8 cellular contexts compared by ENCODE assay signal in genomic region chr4:107931775-107932321, GRCh38. TPM values are rescaled to one million over a fixed set of nuclear protein-coding genes. Genes with fewer than 3 reads are reported as not detected.
DNase-seq lines count a peak whose midpoint lies in the region; ATAC-seq and TF ChIP-seq lines count a peak whose summit lies in the region.

No MANE protein-coding gene starts in this region.

- H3K9ac ChIP-seq in SK-N-SH: peak overlapping the region; percentile 64

- TF ChIP-seq EP300 in SK-N-SH (IDR thresholded peaks at IDR 0.05; ENCODE audit: borderline replicate concordance in 1 of 2, low read depth in 1 of 2, low read length in 1 of 2) (no peak), Ishikawa (IDR thresholded peaks at IDR 0.05; ENCODE audit: borderline replicate concordance) (no peak)

- peak overlapping the region; percentile 89 for H2AFZ ChIP-seq in SK-N-SH (ENCODE audit: low read depth)

- H3K27ac Mint-ChIP-seq in activated T-helper 2 cell treated with anti-CD3 and anti-CD28 coated beads, Interferon-gamma antibody, Interleukin-2, Interleukin-4, amounts not matched to agents 10 μg/mL and 5 μg/mL and 100 μg/mL, durations not matched to agents 14 hours and 24 hours and 36 hours: peak overlapping the region; percentile 9

- TF ChIP-seq RAD21 in SK-N-SH (IDR thresholded peaks at IDR 0.05; ENCODE audit: low read length): no peak
- TF ChIP-seq RAD21 in Ishikawa (IDR thresholded peaks at IDR 0.05; ENCODE audit: low read depth): no peak

- H3K9me2 ChIP-seq in SK-N-SH: no peaks in the 10 kb centered on the region

- H4K20me1 ChIP-seq in SK-N-SH (ENCODE audit: insufficient read depth): no peaks in the 10 kb centered on the region

- CTCF ChIA-PET in SK-N-SH (lab: Yijun Ruan, JAX): interaction anchor here (0.9 to 1.9 kb wide), 4 partner anchors 10 to 174 kb away, joined by 3 to 10 read pairs (median 4); no protein-coding TSS in a partner anchor

- peaks cover 0 to 2% of the 10 kb centered on the region in 2 experiments for H3K36me3 ChIP-seq in SK-N-SH (replicated peaks in 1 of 2; ENCODE audit: control insufficient read depth in 1 of 2, insufficient read depth in 2 of 2, low read length in 1 of 2)

- TF ChIP-seq CTCF in SK-N-SH (IDR thresholded peaks at IDR 0.05): no peak

- H3K4me2 ChIP-seq in SK-N-SH: peak overlapping the region; percentile 94

- no peaks in the 10 kb centered on the region for H3K9me3 Mint-ChIP-seq in activated T-helper 2 cell treated with anti-CD3 and anti-CD28 coated beads, Interferon-gamma antibody, Interleukin-2, Interleukin-4, amounts not matched to agents 10 μg/mL and 5 μg/mL and 100 μg/mL, durations not matched to agents 14 hours and 24 hours and 36 hours

- no peaks in the 10 kb centered on the region for H3K79me2 ChIP-seq in SK-N-SH (ENCODE audit: insufficient read depth)

- 27% methylated on average over 11 of the region's 45 CpGs for WGBS in SK-N-SH (ENCODE audit: low lambda C conversion rate)

- no peaks in the 10 kb centered on the region for H3K9me3 ChIP-seq in SK-N-SH

- peaks cover 0 to 14% of the 10 kb centered on the region in 2 experiments; a peak in 2 of 4 replicates for H3K4me1 ChIP-seq in SK-N-SH (ENCODE audit: control insufficient read depth in 1 of 2, insufficient read depth in 2 of 2, low read depth in 1 of 2, low read length in 1 of 2)

- peak overlapping the region; percentile 77 for H3K4me3 Mint-ChIP-seq in activated T-helper 2 cell treated with anti-CD3 and anti-CD28 coated beads, Interferon-gamma antibody, Interleukin-2, Interleukin-4, amounts not matched to agents 10 μg/mL and 5 μg/mL and 100 μg/mL, durations not matched to agents 14 hours and 24 hours and 36 hours (ENCODE audit: low read depth)

- peak overlapping the region in 1 of 2 experiments; percentile 58; a peak in 2 of 4 replicates for H3K27ac ChIP-seq in SK-N-SH (ENCODE audit: low read depth in 2 of 2, low read length in 1 of 2)

- H3K27me3 ChIP-seq in SK-N-SH (ENCODE audit: insufficient read depth): no peaks in the 10 kb centered on the region

- POLR2A ChIA-PET in SK-N-SH (lab: Yijun Ruan, JAX): interaction anchor here (1.2 kb wide), 1 partner anchor 688 kb away, joined by 4 read pairs; the partner anchor contains the start of gene RPL34

- peaks cover 36% of the 10 kb centered on the region for H3K27me3 Mint-ChIP-seq in activated T-helper 2 cell treated with anti-CD3 and anti-CD28 coated beads, Interferon-gamma antibody, Interleukin-2, Interleukin-4, amounts not matched to agents 10 μg/mL and 5 μg/mL and 100 μg/mL, durations not matched to agents 14 hours and 24 hours and 36 hours (ENCODE audit: low read depth)

- no peak; the same call in 2 of the 3 replicates for ATAC-seq in SK-N-SH treated with all-trans-retinoic acid at 6 μM for 48 hours

- intact Hi-C loops in activated T-helper 2 cell treated with anti-CD3 and anti-CD28 coated beads, Interferon-gamma antibody, Interleukin-2, Interleukin-4, amounts not matched to agents 10 μg/mL and 5 μg/mL and 100 μg/mL, durations not matched to agents 14 hours and 24 hours and 36 hours (cut with micrococcal nuclease): loop anchor here (5.0 to 10.0 kb wide), 2 partner anchors 55 to 107 kb away; partner anchors contain the start of genes HADH and SGMS2
- intact Hi-C loops in head of caudate nucleus (cut with DNase I): loop anchor here (2.0 kb wide), 1 partner anchor 57 kb away; the partner anchor contains the start of gene HADH

- H3F3A ChIP-seq in SK-N-SH (replicated peaks; ENCODE audit: insufficient read depth): no peaks in the 10 kb centered on the region

- no peaks in the 10 kb centered on the region for H3K36me3 Mint-ChIP-seq in activated T-helper 2 cell treated with anti-CD3 and anti-CD28 coated beads, Interferon-gamma antibody, Interleukin-2, Interleukin-4, amounts not matched to agents 10 μg/mL and 5 μg/mL and 100 μg/mL, durations not matched to agents 14 hours and 24 hours and 36 hours (ENCODE audit: low read depth)

- H3K4me3 ChIP-seq in SK-N-SH (ENCODE audit: low read depth in 2 of 2, low read length in 1 of 2): peak overlapping the region; percentile 83 to 87

- DNase-seq in SK-N-SH (no peak), head of caudate nucleus (peak in 39 of 42 donors; percentile 6 to 71 (median 40)), retina (peak; percentile 83), A172 (ENCODE audit: low spot score) (no peak), DMS153 (lab: John Stamatoyannopoulos, UW) (no peak)
- no peak for DNase-seq in activated T-helper 2 cell treated with anti-CD3 and anti-CD28 coated beads, Interferon-gamma antibody, Interleukin-2, Interleukin-4, amounts not matched to agents 10 μg/mL and 5 μg/mL and 100 μg/mL, durations not matched to agents 14 hours and 24 hours and 36 hours (ENCODE audit: low spot score)

- peaks cover 20% of the 10 kb centered on the region for H3K4me1 Mint-ChIP-seq in activated T-helper 2 cell treated with anti-CD3 and anti-CD28 coated beads, Interferon-gamma antibody, Interleukin-2, Interleukin-4, amounts not matched to agents 10 μg/mL and 5 μg/mL and 100 μg/mL, durations not matched to agents 14 hours and 24 hours and 36 hours (ENCODE audit: low read depth)

TF ChIP-seq in SK-N-SH, 30 proteins besides CTCF, POLR2A, EP300 and RAD21 (continues in another document):
- TF ChIP-seq TAF1 (IDR thresholded peaks at IDR 0.05; ENCODE audit: borderline replicate concordance, low read depth, low read length) (no peak), FOXM1 (IDR thresholded peaks at IDR 0.05; ENCODE audit: low read depth) (no peak), USF1 (IDR thresholded peaks at IDR 0.05; ENCODE audit: borderline replicate concordance, low read depth) (peak; percentile 78), POLR2AphosphoS5 (IDR thresholded peaks at IDR 0.05; ENCODE audit: low read depth, low read length) (no peak), MXI1 (IDR thresholded peaks at IDR 0.05; ENCODE audit: low read depth, low read length) (0 out of 2 replicates have a peak, but pooled peaks have one; percentile 1)

TF ChIP-seq in SK-N-SH treated with all-trans-retinoic acid at 6 μM for 48 hours, 23 proteins besides CTCF, POLR2A, EP300 and RAD21 (continues in another document):
- TF ChIP-seq CSRNP3 (CRISPR knock-in tag; IDR thresholded peaks at IDR 0.05) (no peak), ZNF565 (CRISPR knock-in tag; conservative IDR thresholded peaks at IDR 0.05; ENCODE audit: low read depth) (no peak)

TF ChIP-seq in Ishikawa, 13 proteins besides CTCF, POLR2A, EP300 and RAD21:
- no peak for TF ChIP-seq CEBPB (IDR thresholded peaks at IDR 0.05)
- TF ChIP-seq CREB1 (IDR thresholded peaks at IDR 0.05; ENCODE audit: low read depth): no peak
- TF ChIP-seq USF1 (IDR thresholded peaks at IDR 0.05): peak; percentile 85
- no peak for TF ChIP-seq TEAD4 (IDR thresholded peaks at IDR 0.05)

RNA-seq across cellular contexts. Expression of gene CYP2U1, which starts 0.5 kb away (rescaled TPM):
- 2.0 and 2.8 TPM in 2 replicates for polyA plus RNA-seq in SK-N-SH (2012; rRNA removed)
- polyA plus RNA-seq in SK-N-SH (2012; cell fraction: cytosol; rRNA removed): 3.3 and 3.5 TPM in 2 replicates
- polyA plus RNA-seq in SK-N-SH (2012; cell fraction: nucleus; rRNA removed): 1.3 and 2.5 TPM in 2 replicates
- 0.80 and 1.5 TPM in 2 replicates for total RNA-seq in activated T-helper 2 cell treated with anti-CD3 and anti-CD28 coated beads, Interferon-gamma antibody, Interleukin-2, Interleukin-4, amounts not matched to agents 10 μg/mL and 5 μg/mL and 100 μg/mL, durations not matched to agents 14 hours and 24 hours and 36 hours
- 13.1 and 15.7 TPM in 2 replicates for total RNA-seq in A172 (2014; rRNA removed; shearing (Covaris generic))

RNA-seq across cellular contexts. Expression of gene HADH, which starts 57.8 kb away (rescaled TPM):
- polyA plus RNA-seq in SK-N-SH (2012; rRNA removed): 19.4 and 20.3 TPM in 2 replicates
- 17.9 and 22.0 TPM in 2 replicates for polyA plus RNA-seq in SK-N-SH (2012; cell fraction: cytosol; rRNA removed)
- polyA plus RNA-seq in SK-N-SH (2012; cell fraction: nucleus; rRNA removed): 17.5 and 25.5 TPM in 2 replicates
- total RNA-seq in activated T-helper 2 cell treated with anti-CD3 and anti-CD28 coated beads, Interferon-gamma antibody, Interleukin-2, Interleukin-4, amounts not matched to agents 10 μg/mL and 5 μg/mL and 100 μg/mL, durations not matched to agents 14 hours and 24 hours and 36 hours: 41.9 and 42.8 TPM in 2 replicates
- 7.7 and 10.8 TPM in 2 replicates for total RNA-seq in A172 (2014; rRNA removed; shearing (Covaris generic))

Comparison
In these comparisons a context has a peak if more than half of its experiments do, and no peak if none do; other contexts are left out.
1. DNase-seq: peak in head of caudate nucleus (39 of 42) and retina (single experiment); none in SK-N-SH (single experiment), activated T-helper 2 cell treated with anti-CD3 and anti-CD28 coated beads, Interferon-gamma antibody, Interleukin-2, Interleukin-4, amounts not matched to agents 10 μg/mL and 5 μg/mL and 100 μg/mL, durations not matched to agents 14 hours and 24 hours and 36 hours (single experiment), A172 (single experiment) and DMS153 (single experiment).